Comparison of ENCODE assay signal across 8 cellular contexts in the genomic region with DNA sequence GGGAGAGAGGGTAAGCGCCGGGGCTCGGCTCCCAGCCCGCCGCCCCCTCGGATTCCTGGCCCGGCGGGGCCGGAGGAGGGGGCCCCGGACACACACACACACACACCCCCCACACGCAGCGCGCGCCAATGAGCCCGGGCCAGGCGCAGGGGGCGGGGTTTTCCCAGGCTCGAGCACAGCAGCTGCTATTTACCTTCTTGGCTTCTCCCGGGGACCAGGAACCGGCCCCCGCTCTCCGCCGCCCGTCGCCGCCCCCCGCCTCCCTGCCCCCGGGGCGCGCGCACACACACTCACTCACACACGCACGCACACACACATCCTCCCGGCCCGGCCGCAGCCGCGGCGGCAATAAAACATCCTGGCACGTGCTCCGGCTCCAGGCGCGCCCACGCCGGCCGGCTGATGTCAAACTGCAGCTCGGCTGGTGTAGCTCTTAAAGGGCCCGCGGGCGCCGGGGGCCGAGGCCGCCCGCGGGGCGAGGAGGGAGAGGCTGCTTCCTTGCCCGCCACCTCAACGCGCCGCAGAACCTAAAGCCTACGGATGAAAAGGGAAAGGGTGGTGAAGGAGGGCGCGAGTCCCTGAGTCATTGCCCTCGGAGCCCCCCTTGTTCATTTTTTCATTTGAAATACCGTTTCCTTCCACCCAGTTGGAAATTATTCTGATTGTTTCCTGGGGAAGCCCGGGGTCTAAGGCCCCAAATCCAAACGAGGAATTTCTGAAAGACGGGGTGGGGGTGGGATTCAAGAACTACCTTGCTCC. TPM values are rescaled to one million over a fixed set of nuclear protein-coding genes. Genes with fewer than 3 reads are reported as not detected.
DNase-seq lines count a peak whose midpoint lies in the region; ATAC-seq and TF ChIP-seq lines count a peak whose summit lies in the region.

No MANE protein-coding gene starts in this region.

- peaks cover 53% of the 10 kb centered on the region for H3K27me3 Mint-ChIP-seq in T-helper 17 cell

- DNase-seq in NCI-H1436 (lab: John Stamatoyannopoulos, UW) (peak; percentile 91), T-helper 17 cell (peak; percentile 62 to 71 (median 67)), right atrium auricular region (ENCODE audit: low spot score) (peak; percentile 96), putamen (ENCODE audit: low spot score) (peak; percentile 81), aorta (peak; percentile 95 to 97)

- intact Hi-C loops in aorta (cut with DNase I): loop anchor here (1.0 to 5.0 kb wide), 7 partner anchors 64 to 182 kb away; no protein-coding TSS in a partner anchor

- no peak for TF ChIP-seq CTCF in right atrium auricular region (IDR thresholded peaks at IDR 0.05)

- H3K27ac ChIP-seq in angular gyrus (ENCODE audit: low read depth, low read length) (peak overlapping the region; percentile 55), right atrium auricular region (peak overlapping the region; percentile 92 to 98), aorta (ENCODE audit: low read depth in 1 of 2, low read length in 2 of 2) (peak overlapping the region; percentile 54 to 82)

- ATAC-seq in HG02678 (IDR thresholded peaks at IDR 0.05; ENCODE audit: unreplicated experiment) (peak; percentile 38), T-helper 17 cell (peak; percentile 71), aorta (ENCODE audit: low FRiP score) (peak; percentile 86)

- TF ChIP-seq POLR2A in GM10847 (IDR thresholded peaks at IDR 0.05; ENCODE audit: extremely low read depth, insufficient read length): peak; percentile 27

- H3K36me3 ChIP-seq in right atrium auricular region (no peaks in the 10 kb centered on the region), aorta (ENCODE audit: control insufficient read depth in 1 of 2, insufficient read depth in 2 of 2, low read length in 1 of 2) (no peaks in the 10 kb centered on the region)

- H3K4me3 ChIP-seq in right atrium auricular region (peak overlapping the region; percentile 56 to 75), aorta (ENCODE audit: low read length in 2 of 2) (peak overlapping the region; percentile 4 to 49)

- peak overlapping the region; percentile 89 for H3K4me3 Mint-ChIP-seq in T-helper 17 cell

- H3K4me1 ChIP-seq in right atrium auricular region (peaks cover 0 to 51% of the 10 kb centered on the region in 2 donors), aorta (ENCODE audit: control insufficient read depth in 1 of 2, insufficient read depth in 2 of 2, low read length in 2 of 2) (peaks cover 0 to 9% of the 10 kb centered on the region in 2 donors)

- 0 to 1% methylated on average over 54 to 68 of the region's 68 CpGs for WGBS in aorta, 2 donors

- H3K27me3 ChIP-seq in right atrium auricular region (no peaks in the 10 kb centered on the region), aorta (ENCODE audit: control insufficient read depth in 1 of 2, insufficient read depth in 2 of 2, low read length in 1 of 2) (no peaks in the 10 kb centered on the region)

- H3K36me3 Mint-ChIP-seq in T-helper 17 cell (ENCODE audit: low read depth): peaks cover 7% of the 10 kb centered on the region

- H3K9me3 ChIP-seq in T-helper 17 cell (ENCODE audit: control insufficient read depth, low read length, poor library complexity, severe bottlenecking): no peaks in the 10 kb centered on the region
- no peaks in the 10 kb centered on the region for H3K9me3 ChIP-seq in right atrium auricular region
- H3K9me3 ChIP-seq in aorta (ENCODE audit: control insufficient read depth, low read length): no peaks in the 10 kb centered on the region

- H3K27ac Mint-ChIP-seq in T-helper 17 cell: peak overlapping the region; percentile 66

- H3K4me1 Mint-ChIP-seq in T-helper 17 cell: peaks cover 44% of the 10 kb centered on the region

RNA-seq across cellular contexts. Expression of a gene that starts 1.0 kb away (rescaled TPM):
- total RNA-seq in T-helper 17 cell: 1 to 10 TPM; 2.4 to 3.1 TPM
- 10 to 100 TPM; 32.1 to 43.6 TPM for total RNA-seq in right atrium auricular region
- total RNA-seq in aorta: 10 to 100 TPM; 37.8 to 51.9 TPM
- 10 to 100 TPM; 22.5 to 28.2 TPM for polyA plus RNA-seq in aorta

Comparison
In these comparisons a context has a peak if more than half of its experiments do, and no peak if none do; other contexts are left out.
1. Peak in every context shown above with its lines: DNase-seq, ATAC-seq, H3K4me3 ChIP-seq and H3K27ac ChIP-seq.
2. RNA of a gene that starts 1.0 kb away (total RNA-seq): 37.8 to 51.9 TPM in aorta and 32.1 to 43.6 TPM in right atrium auricular region; 2.4 to 3.1 TPM in T-helper 17 cell; every median in the first group is over 4 times any median in the second.